In genomic region chr3:195761503-195762248, GRCh38 we compare ENCODE assay signal across 3 cellular contexts.
TF ChIP-seq lines count a peak whose summit lies in the region.

No MANE protein-coding gene starts in this region.

TF ChIP-seq in SK-N-SH, 30 proteins besides CTCF, POLR2A, EP300 and RAD21:
- TF ChIP-seq EZH2phosphoT487 (IDR thresholded peaks at IDR 0.05; ENCODE audit: borderline replicate concordance, low read depth): no peak
- TF ChIP-seq RCOR1 (IDR thresholded peaks at IDR 0.05; ENCODE audit: low read length): no peak
- no peak for TF ChIP-seq FOXJ3 (CRISPR knock-in tag; IDR thresholded peaks at IDR 0.05)
- no peak for TF ChIP-seq MEF2A (IDR thresholded peaks at IDR 0.05; ENCODE audit: borderline replicate concordance, low read depth)
- TF ChIP-seq NRF1 (IDR thresholded peaks at IDR 0.05; ENCODE audit: low read depth, low read length): no peak
- TF ChIP-seq MXI1 (IDR thresholded peaks at IDR 0.05; ENCODE audit: low read depth, low read length): no peak
- TF ChIP-seq NFIC (IDR thresholded peaks at IDR 0.05; ENCODE audit: borderline replicate concordance): no peak
- TF ChIP-seq USF1 (IDR thresholded peaks at IDR 0.05; ENCODE audit: borderline replicate concordance, low read depth): no peak
- TF ChIP-seq FOXM1 (IDR thresholded peaks at IDR 0.05; ENCODE audit: low read depth): no peak
- TF ChIP-seq SIN3A (IDR thresholded peaks at IDR 0.05; ENCODE audit: borderline replicate concordance, low read depth, low read length): no peak
- no peak for TF ChIP-seq FOSL2 (IDR thresholded peaks at IDR 0.05; ENCODE audit: borderline replicate concordance, low read depth)
- TF ChIP-seq REST (IDR thresholded peaks at IDR 0.05; ENCODE audit: low read depth, low read length): no peak

TF ChIP-seq in SK-N-SH treated with all-trans-retinoic acid at 6 μM for 48 hours, 23 proteins besides CTCF, POLR2A, EP300 and RAD21:
- TF ChIP-seq ZNF565 (CRISPR knock-in tag; conservative IDR thresholded peaks at IDR 0.05; ENCODE audit: low read depth): no peak
- TF ChIP-seq CSRNP3 (CRISPR knock-in tag; IDR thresholded peaks at IDR 0.05): no peak
- no peak for TF ChIP-seq ZFP3 (CRISPR knock-in tag; IDR thresholded peaks at IDR 0.05)
- no peak for TF ChIP-seq ZNF70 (CRISPR knock-in tag; IDR thresholded peaks at IDR 0.05)
- TF ChIP-seq TCF4 (CRISPR knock-in tag; IDR thresholded peaks at IDR 0.05; ENCODE audit: borderline replicate concordance): no peak
- TF ChIP-seq ARNTL (CRISPR knock-in tag; IDR thresholded peaks at IDR 0.05; ENCODE audit: borderline replicate concordance, low read depth): no peak
- TF ChIP-seq ESRRG (CRISPR knock-in tag; IDR thresholded peaks at IDR 0.05): no peak
- no peak for TF ChIP-seq CREB5 (CRISPR knock-in tag; IDR thresholded peaks at IDR 0.05; ENCODE audit: low read depth)
- TF ChIP-seq SNAI2 (CRISPR knock-in tag; IDR thresholded peaks at IDR 0.05): no peak
- TF ChIP-seq PATZ1 (CRISPR knock-in tag; IDR thresholded peaks at IDR 0.05; ENCODE audit: borderline replicate concordance): no peak
- TF ChIP-seq POU6F1 (CRISPR knock-in tag; IDR thresholded peaks at IDR 0.05; ENCODE audit: borderline replicate concordance, low read depth): no peak
- no peak for TF ChIP-seq ZC3H10 (CRISPR knock-in tag; IDR thresholded peaks at IDR 0.05)
- no peak for TF ChIP-seq CSDC2 (CRISPR knock-in tag; IDR thresholded peaks at IDR 0.05)

TF ChIP-seq in IMR-90, 13 proteins besides CTCF, POLR2A, EP300 and RAD21:
- no peak for TF ChIP-seq CHD1 (IDR thresholded peaks at IDR 0.05; ENCODE audit: low read depth, low read length)
- TF ChIP-seq RCOR1 (IDR thresholded peaks at IDR 0.05; ENCODE audit: insufficient replicate concordance, low read length): no peak
- TF ChIP-seq SMC3 (IDR thresholded peaks at IDR 0.05; ENCODE audit: low read depth, low read length): no peak
- no peak for TF ChIP-seq NFE2L2 (IDR thresholded peaks at IDR 0.05; ENCODE audit: low read depth, low read length)
- TF ChIP-seq MAZ (IDR thresholded peaks at IDR 0.05; ENCODE audit: borderline replicate concordance, low read depth, low read length): no peak
- no peak for TF ChIP-seq ELK1 (IDR thresholded peaks at IDR 0.05; ENCODE audit: borderline replicate concordance, low read depth, low read length)
